ENCODE assay signal across 8 cellular contexts in genomic region chr6:155273438-155273837, GRCh38. TPM values are rescaled to one million over a fixed set of nuclear protein-coding genes. Genes with fewer than 3 reads are reported as not detected.
DNase-seq lines count a peak whose midpoint lies in the region; TF ChIP-seq lines count a peak whose summit lies in the region.

No MANE protein-coding gene starts in this region.

- TF ChIP-seq CTCF in WERI-Rb-1 (IDR thresholded peaks at IDR 0.05; ENCODE audit: low read depth, low read length): no peak

- no peaks in the 10 kb centered on the region for H3K9me3 ChIP-seq in HAP-1
- no peaks in the 10 kb centered on the region for H3K9me3 ChIP-seq in WERI-Rb-1 (ENCODE audit: severe bottlenecking)
- H3K9me3 ChIP-seq in skeletal muscle tissue (ENCODE audit: control insufficient read depth in 3 of 3, low read length in 3 of 3): no peaks in the 10 kb centered on the region

- H3K27me3 Mint-ChIP-seq in activated CD4-positive, alpha-beta memory T cell treated with anti-CD3 and anti-CD28 coated beads for 36 hours: no peaks in the 10 kb centered on the region

- intact Hi-C loops in activated CD4-positive, alpha-beta memory T cell treated with anti-CD3 and anti-CD28 coated beads for 36 hours (cut with micrococcal nuclease): no loop called here

- CTCF ChIA-PET in activated CD4-positive, alpha-beta memory T cell treated with anti-CD3 and anti-CD28 coated beads for 36 hours (lab: Charles Lee): interaction anchor here (1.4 kb wide), 1 partner anchor 96 kb away, joined by 3 read pairs; no protein-coding TSS in a partner anchor

- no peak overlapping the region for H3K9ac ChIP-seq in skeletal muscle tissue (ENCODE audit: low read depth in 1 of 3, low read length in 3 of 3)

- H3K9me3 Mint-ChIP-seq in activated CD4-positive, alpha-beta memory T cell treated with anti-CD3 and anti-CD28 coated beads for 36 hours: no peaks in the 10 kb centered on the region

- POLR2A ChIA-PET in activated CD4-positive, alpha-beta memory T cell treated with anti-CD3 and anti-CD28 coated beads for 36 hours (lab: Charles Lee): no interaction called here

- H3K36me3 Mint-ChIP-seq in activated CD4-positive, alpha-beta memory T cell treated with anti-CD3 and anti-CD28 coated beads for 36 hours: peaks cover 13% of the 10 kb centered on the region

- no peak overlapping the region for H3K27ac Mint-ChIP-seq in activated CD4-positive, alpha-beta memory T cell treated with anti-CD3 and anti-CD28 coated beads for 36 hours

- H3K4me1 ChIP-seq in HAP-1 (peaks cover 26% of the 10 kb centered on the region), skeletal muscle tissue (ENCODE audit: control insufficient read depth in 3 of 3, insufficient read depth in 3 of 3, low read length in 3 of 3) (peaks cover 13 to 34% (median 26%) of the 10 kb centered on the region in 3 donors)

- H3K27me3 ChIP-seq in HAP-1 (ENCODE audit: low read depth) (no peaks in the 10 kb centered on the region), WERI-Rb-1 (ENCODE audit: insufficient read depth, low read depth, severe bottlenecking) (no peaks in the 10 kb centered on the region), skeletal muscle tissue (ENCODE audit: control insufficient read depth in 3 of 3, insufficient read depth in 3 of 3, low read length in 3 of 3) (no peaks in the 10 kb centered on the region)

- H3K4me3 ChIP-seq in HAP-1 (no peak overlapping the region), WERI-Rb-1 (ENCODE audit: low read depth, low read length) (no peak overlapping the region), skeletal muscle tissue (ENCODE audit: low read length in 3 of 3) (no peak overlapping the region)

- H3K4me3 Mint-ChIP-seq in activated CD4-positive, alpha-beta memory T cell treated with anti-CD3 and anti-CD28 coated beads for 36 hours: no peak overlapping the region

- DNase-seq in HAP-1 (ENCODE audit: low spot score in 2 of 2): peak; percentile 26 to 33
- no peak for DNase-seq in WERI-Rb-1
- peak; percentile 89 for DNase-seq in glomerular endothelial cell (ENCODE audit: extremely low read depth, low read depth, low spot score)
- no peak for DNase-seq in occipital lobe (lab: John Stamatoyannopoulos, UW)
- DNase-seq in activated CD4-positive, alpha-beta memory T cell treated with anti-CD3 and anti-CD28 coated beads for 36 hours: no peak
- no peak for DNase-seq in T-helper 1 cell
- DNase-seq in stimulated activated CD4-positive, alpha-beta T cell treated with anti-CD3 and anti-CD28 coated beads, Interleukin-1b, Interleukin-23, amount 100 ng/mL, for 48 hours: no peak

- in situ Hi-C loops in HAP-1 (cut with MboI; ENCODE audit: low sequenced_read_pairs): no loop called here

- peaks cover 5% of the 10 kb centered on the region; the same call in 1 of the 2 replicates for H3K36me3 ChIP-seq in HAP-1 (replicated peaks)
- H3K36me3 ChIP-seq in WERI-Rb-1: peaks cover 4% of the 10 kb centered on the region; the same call in 1 of the 2 replicates
- H3K36me3 ChIP-seq in skeletal muscle tissue (ENCODE audit: control insufficient read depth in 3 of 3, insufficient read depth in 3 of 3, low read length in 3 of 3): peaks cover 0 to 2% (median 0%) of the 10 kb centered on the region in 3 donors

- H3K27ac ChIP-seq in WERI-Rb-1: peak overlapping the region; percentile 20; the same call in 1 of the 2 replicates
- H3K27ac ChIP-seq in skeletal muscle tissue (ENCODE audit: low read depth, low read length): peak overlapping the region; percentile 42

- peaks cover 4% of the 10 kb centered on the region for H3K4me1 Mint-ChIP-seq in activated CD4-positive, alpha-beta memory T cell treated with anti-CD3 and anti-CD28 coated beads for 36 hours (ENCODE audit: low read depth)

RNA-seq across cellular contexts. Expression of gene CLDN20, which starts 9.6 kb away (rescaled TPM):
- total RNA-seq in glomerular endothelial cell: not detected in 2 replicates
- not detected for total RNA-seq in skeletal muscle tissue
- total RNA-seq in occipital lobe: not detected
- total RNA-seq in activated CD4-positive, alpha-beta memory T cell treated with anti-CD3 and anti-CD28 coated beads for 36 hours: not detected

RNA-seq across cellular contexts. Expression of gene TFB1M, which starts 40.8 kb away (rescaled TPM):
- total RNA-seq in glomerular endothelial cell (17.9 and 19.3 TPM in 2 replicates), skeletal muscle tissue (12.5 TPM), occipital lobe (17.2 TPM)
- 10 to 100 TPM; 45.1 to 48.5 TPM for total RNA-seq in activated CD4-positive, alpha-beta memory T cell treated with anti-CD3 and anti-CD28 coated beads for 36 hours

Comparison
In these comparisons a context has a peak if more than half of its experiments do, and no peak if none do; other contexts are left out.
1. DNase-seq: peak in HAP-1 (2 of 2) and glomerular endothelial cell (single experiment); none in WERI-Rb-1 (single experiment), occipital lobe (single experiment), activated CD4-positive, alpha-beta memory T cell treated with anti-CD3 and anti-CD28 coated beads for 36 hours (single experiment), T-helper 1 cell (0 of 5) and stimulated activated CD4-positive, alpha-beta T cell treated with anti-CD3 and anti-CD28 coated beads, Interleukin-1b, Interleukin-23, amount 100 ng/mL, for 48 hours (single experiment).